In genomic region chr12:124764870-124765570, GRCh38 we compare ENCODE assay signal across 9 cellular contexts.
DNase-seq lines count a peak whose midpoint lies in the region; ATAC-seq, FAIRE-seq and TF ChIP-seq lines count a peak whose summit lies in the region.
"Had no signal": no experiment of that assay in that cellular context is flagged by ENCODE, and none has a peak within 500 bp of the region (broad histone marks: within the 10 kb centered on the region; RNA-seq: fewer than 3 reads in every experiment).

No MANE protein-coding gene starts in this region.

- TF ChIP-seq CTCF in fibroblast of mammary gland (conservative IDR thresholded peaks at IDR 0.05; ENCODE audit: control insufficient read depth, insufficient read depth, low read depth, low read length) (no peak), omental fat pad (IDR thresholded peaks at IDR 0.05) (no peak)

- ATAC-seq in omental fat pad (ENCODE audit: low FRiP score) (peak; percentile 38), GM19397 (IDR thresholded peaks at IDR 0.05; ENCODE audit: unreplicated experiment) (no peak)

- peak; percentile 90 for FAIRE-seq in RCC 7860 (lab: Jason Lieb, UNC)

- no peak overlapping the region for H3K4me3 ChIP-seq in fibroblast of mammary gland (ENCODE audit: control insufficient read depth, low read depth, low read length)

- DNase-seq in AG20443 (ENCODE audit: low spot score) (peak; percentile 83), RCC 7860 (ENCODE audit: low spot score) (peak; percentile 81), fibroblast of mammary gland (ENCODE audit: low read depth) (peak; percentile 99), omental fat pad (ENCODE audit: low spot score) (no peak), NCI-H187 treated with DMSO at 0.1 percent for 48 hours (lab: John Stamatoyannopoulos, UW) (no peak), NCI-H128 (lab: John Stamatoyannopoulos, UW; ENCODE audit: unreplicated experiment) (no peak)
- DNase-seq in central memory CD4-positive, alpha-beta T cell = no peak
- DNase-seq: NCI-H2227 treated with DMSO at 0.1 percent for 48 hours had no signal

Comparison
In these comparisons a context has a peak if more than half of its experiments do, and no peak if none do; other contexts are left out.
1. DNase-seq: peak in AG20443 (single experiment), RCC 7860 (single experiment) and fibroblast of mammary gland (single experiment); none in omental fat pad (single experiment), NCI-H187 treated with DMSO at 0.1 percent for 48 hours (single experiment), NCI-H128 (single experiment) and central memory CD4-positive, alpha-beta T cell (single experiment).